ENCODE assay signal across 18 cellular contexts in the genomic region with DNA sequence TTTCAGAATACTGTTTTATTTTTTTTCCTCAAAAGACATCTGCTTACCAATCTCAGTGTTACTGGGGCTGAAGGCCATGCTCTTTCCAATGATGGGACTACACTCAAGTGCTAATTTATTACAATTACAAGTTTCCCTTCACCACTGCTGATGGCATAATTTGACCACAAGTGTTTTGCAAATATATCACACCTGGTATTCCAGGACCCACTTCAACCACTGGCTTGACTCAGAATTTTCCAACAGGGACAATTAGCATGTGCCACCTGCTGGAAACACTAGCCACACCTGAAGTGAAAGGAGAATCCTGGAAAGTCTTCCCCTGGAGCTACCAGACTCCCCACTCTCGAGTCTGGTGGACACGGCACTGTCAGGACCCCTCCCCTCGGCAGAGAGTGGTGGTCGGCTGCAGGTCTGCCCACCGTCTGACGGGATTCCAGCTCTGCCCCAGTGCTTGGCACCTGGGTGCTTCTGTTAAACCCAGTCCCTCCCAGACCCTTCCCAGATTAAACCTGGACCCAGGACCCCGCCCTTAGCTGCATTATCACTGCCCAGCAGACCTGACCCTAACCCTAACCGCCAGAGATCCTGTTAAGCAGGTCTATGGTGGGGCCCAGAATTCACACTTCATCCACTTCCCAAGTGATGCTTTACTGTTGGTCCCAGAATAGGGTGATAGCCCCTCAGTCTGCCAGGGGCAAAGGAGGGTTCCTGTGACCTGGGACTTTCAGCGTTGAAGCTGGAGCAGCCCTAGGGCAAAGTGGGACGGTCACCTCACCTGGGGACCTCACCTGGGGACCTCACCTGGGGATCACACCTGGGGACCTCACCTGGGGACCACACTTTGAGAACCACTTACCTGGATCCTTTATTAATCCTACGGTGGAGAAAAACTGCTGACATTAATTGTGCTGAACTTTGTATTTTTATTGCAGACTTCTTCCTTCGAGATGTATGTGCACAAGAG. TPM values are rescaled to one million over a fixed set of nuclear protein-coding genes. Genes with fewer than 3 reads are reported as not detected.
DNase-seq lines count a peak whose midpoint lies in the region; ATAC-seq lines count a peak whose summit lies in the region.
"Had no signal": no experiment of that assay in that cellular context is flagged by ENCODE, and none has a peak within 500 bp of the region (broad histone marks: within the 10 kb centered on the region; RNA-seq: fewer than 3 reads in every experiment).

No MANE protein-coding gene starts in this region.

- H3K27me3 Mint-ChIP-seq in activated CD8-positive, alpha-beta memory T cell treated with anti-CD3 and anti-CD28 coated beads, Interleukin-2, amount 10 ng/mL, durations not matched to agents 7 days and 5 days = peaks cover 68% of the 10 kb centered on the region
- no peaks in the 10 kb centered on the region for H3K27me3 Mint-ChIP-seq in activated naive CD8-positive, alpha-beta T cell
- H3K27me3 Mint-ChIP-seq in stimulated activated memory B cell treated with anti-CD40 and anti-IgM and Interleukin-4, amounts not matched to agents 10 μg/mL and 1 μg/mL and 100 μg/mL, for 72 hours = peaks cover 12% of the 10 kb centered on the region

- H3K4me3 Mint-ChIP-seq in activated CD8-positive, alpha-beta memory T cell treated with anti-CD3 and anti-CD28 coated beads, Interleukin-2, amount 10 ng/mL, durations not matched to agents 7 days and 5 days = no peak overlapping the region
- peak overlapping the region; percentile 31 for H3K4me3 Mint-ChIP-seq in activated naive CD8-positive, alpha-beta T cell
- H3K4me3 Mint-ChIP-seq in stimulated activated memory B cell treated with anti-CD40 and anti-IgM and Interleukin-4, amounts not matched to agents 10 μg/mL and 1 μg/mL and 100 μg/mL, for 72 hours = no peak overlapping the region

- peaks cover 76% of the 10 kb centered on the region for H3K4me1 Mint-ChIP-seq in activated CD8-positive, alpha-beta memory T cell treated with anti-CD3 and anti-CD28 coated beads, Interleukin-2, amount 10 ng/mL, durations not matched to agents 7 days and 5 days
- H3K4me1 Mint-ChIP-seq in activated naive CD8-positive, alpha-beta T cell (ENCODE audit: low read depth) = peaks cover 89% of the 10 kb centered on the region
- peaks cover 55% of the 10 kb centered on the region for H3K4me1 Mint-ChIP-seq in stimulated activated memory B cell treated with anti-CD40 and anti-IgM and Interleukin-4, amounts not matched to agents 10 μg/mL and 1 μg/mL and 100 μg/mL, for 72 hours

- CTCF ChIA-PET in activated CD8-positive, alpha-beta memory T cell treated with anti-CD3 and anti-CD28 coated beads, Interleukin-2, amount 10 ng/mL, durations not matched to agents 7 days and 5 days (lab: Charles Lee) = interaction anchor here (1.1 kb wide), 1 partner anchor 10 kb away, joined by 3 read pairs; no protein-coding TSS in a partner anchor

- no peak for ATAC-seq in activated CD8-positive, alpha-beta memory T cell treated with anti-CD3 and anti-CD28 coated beads, Interleukin-2, amount 10 ng/mL, durations not matched to agents 7 days and 5 days
- no peak for ATAC-seq in stimulated activated memory B cell treated with anti-CD40 and anti-IgM and Interleukin-4, amounts not matched to agents 10 μg/mL and 1 μg/mL and 100 μg/mL, for 72 hours

- peaks cover 5% of the 10 kb centered on the region for H3K9me3 Mint-ChIP-seq in activated CD8-positive, alpha-beta memory T cell treated with anti-CD3 and anti-CD28 coated beads, Interleukin-2, amount 10 ng/mL, durations not matched to agents 7 days and 5 days (ENCODE audit: low read depth)
- H3K9me3 Mint-ChIP-seq in activated naive CD8-positive, alpha-beta T cell (ENCODE audit: low read depth) = peaks cover 4% of the 10 kb centered on the region
- peaks cover 5% of the 10 kb centered on the region for H3K9me3 Mint-ChIP-seq in stimulated activated memory B cell treated with anti-CD40 and anti-IgM and Interleukin-4, amounts not matched to agents 10 μg/mL and 1 μg/mL and 100 μg/mL, for 72 hours

- DNase-seq in activated CD8-positive, alpha-beta memory T cell treated with anti-CD3 and anti-CD28 coated beads, Interleukin-2, amount 10 ng/mL, durations not matched to agents 7 days and 5 days = no peak
- DNase-seq in activated CD8-positive, alpha-beta memory T cell treated with anti-CD3 and anti-CD28 coated beads, Interleukin-2, amount 50 U/mL, for 48 hours = no peak
- DNase-seq in NCI-H2081 (lab: John Stamatoyannopoulos, UW) (peak; percentile 35 to 89), NOMO-1 treated with DMSO at 0.1 percent for 48 hours (lab: John Stamatoyannopoulos, UW; ENCODE audit: unreplicated experiment) (no peak), SKM-1 treated with dmso at 0.1 percent for 144 hours (lab: John Stamatoyannopoulos, UW; ENCODE audit: unreplicated experiment) (no peak), retina (no peak)
- DNase-seq: activated CD4-positive, CD25-positive, alpha-beta regulatory T cell treated with anti-CD3 and anti-CD28 coated beads, Interleukin-2, amount 50 U/mL, for 72 hours; GDM1; heart right ventricle; mesenchymal stem cell; NCI-H226; Right ventricle myocardium superior; stimulated activated CD4-positive, alpha-beta T cell treated with anti-CD3 and anti-CD28 coated beads, Interleukin-4, amount 100 ng/mL, for 4 hours had no signal

- peaks cover 6% of the 10 kb centered on the region for H3K36me3 Mint-ChIP-seq in activated CD8-positive, alpha-beta memory T cell treated with anti-CD3 and anti-CD28 coated beads, Interleukin-2, amount 10 ng/mL, durations not matched to agents 7 days and 5 days
- peaks cover 4% of the 10 kb centered on the region for H3K36me3 Mint-ChIP-seq in activated naive CD8-positive, alpha-beta T cell
- H3K36me3 Mint-ChIP-seq in stimulated activated memory B cell treated with anti-CD40 and anti-IgM and Interleukin-4, amounts not matched to agents 10 μg/mL and 1 μg/mL and 100 μg/mL, for 72 hours = no peaks in the 10 kb centered on the region

- peak overlapping the region; percentile 50 for H3K27ac Mint-ChIP-seq in activated CD8-positive, alpha-beta memory T cell treated with anti-CD3 and anti-CD28 coated beads, Interleukin-2, amount 10 ng/mL, durations not matched to agents 7 days and 5 days
- H3K27ac Mint-ChIP-seq in activated naive CD8-positive, alpha-beta T cell = peak overlapping the region; percentile 97
- peak overlapping the region; percentile 92 for H3K27ac Mint-ChIP-seq in stimulated activated memory B cell treated with anti-CD40 and anti-IgM and Interleukin-4, amounts not matched to agents 10 μg/mL and 1 μg/mL and 100 μg/mL, for 72 hours
- H3K27ac Mint-ChIP-seq: progenitor cell of endocrine pancreas had no signal

RNA-seq across cellular contexts. Expression of a gene that starts 17.6 kb away (rescaled TPM):
- 10 to 100 TPM; 16.3 to 49.2 TPM for total RNA-seq in activated CD8-positive, alpha-beta memory T cell treated with anti-CD3 and anti-CD28 coated beads, Interleukin-2, amount 10 ng/mL, durations not matched to agents 7 days and 5 days

RNA-seq across cellular contexts. Expression of a gene that starts 29.0 kb away (rescaled TPM):
- total RNA-seq in activated CD8-positive, alpha-beta memory T cell treated with anti-CD3 and anti-CD28 coated beads, Interleukin-2, amount 10 ng/mL, durations not matched to agents 7 days and 5 days = not detected
- total RNA-seq: aorta, heart right ventricle, HT1080, progenitor cell of endocrine pancreas, Right ventricle myocardium superior had no signal

Comparison
In these comparisons a context has a peak if more than half of its experiments do, and no peak if none do; other contexts are left out.
1. DNase-seq: peak in NCI-H2081 (2 of 2); none in activated CD8-positive, alpha-beta memory T cell treated with anti-CD3 and anti-CD28 coated beads, Interleukin-2, amount 10 ng/mL, durations not matched to agents 7 days and 5 days (single experiment), activated CD8-positive, alpha-beta memory T cell treated with anti-CD3 and anti-CD28 coated beads, Interleukin-2, amount 50 U/mL, for 48 hours (single experiment), NOMO-1 treated with DMSO at 0.1 percent for 48 hours (single experiment), SKM-1 treated with dmso at 0.1 percent for 144 hours (single experiment) and retina (single experiment).
2. Peak in every context shown above with its lines, with median percentiles within 50 percentile points of each other: H3K27ac Mint-ChIP-seq.